In genomic region chr17:76243826-76244679, GRCh38 we compare ENCODE assay signal across 1 cellular context.
TF ChIP-seq lines count a peak whose summit lies in the region.

No MANE protein-coding gene starts in this region.

TF ChIP-seq in GM12878, 131 proteins besides CTCF, POLR2A, EP300 and RAD21 (continued from another document):
- TF ChIP-seq HSF1 (IDR thresholded peaks at IDR 0.05; ENCODE audit: low read depth, low read length), result no peak
- no peak for TF ChIP-seq IRF3 (IDR thresholded peaks at IDR 0.05)
- no peak for TF ChIP-seq ZNF217 (IDR thresholded peaks at IDR 0.05)
- no peak for TF ChIP-seq HDGF (IDR thresholded peaks at IDR 0.05)
- no peak for TF ChIP-seq PAX5 (IDR thresholded peaks at IDR 0.05; ENCODE audit: borderline replicate concordance, low read depth, low read length)
- TF ChIP-seq ZBTB33 (IDR thresholded peaks at IDR 0.05), result no peak
